8 cellular contexts compared by ENCODE assay signal in the genomic region with DNA sequence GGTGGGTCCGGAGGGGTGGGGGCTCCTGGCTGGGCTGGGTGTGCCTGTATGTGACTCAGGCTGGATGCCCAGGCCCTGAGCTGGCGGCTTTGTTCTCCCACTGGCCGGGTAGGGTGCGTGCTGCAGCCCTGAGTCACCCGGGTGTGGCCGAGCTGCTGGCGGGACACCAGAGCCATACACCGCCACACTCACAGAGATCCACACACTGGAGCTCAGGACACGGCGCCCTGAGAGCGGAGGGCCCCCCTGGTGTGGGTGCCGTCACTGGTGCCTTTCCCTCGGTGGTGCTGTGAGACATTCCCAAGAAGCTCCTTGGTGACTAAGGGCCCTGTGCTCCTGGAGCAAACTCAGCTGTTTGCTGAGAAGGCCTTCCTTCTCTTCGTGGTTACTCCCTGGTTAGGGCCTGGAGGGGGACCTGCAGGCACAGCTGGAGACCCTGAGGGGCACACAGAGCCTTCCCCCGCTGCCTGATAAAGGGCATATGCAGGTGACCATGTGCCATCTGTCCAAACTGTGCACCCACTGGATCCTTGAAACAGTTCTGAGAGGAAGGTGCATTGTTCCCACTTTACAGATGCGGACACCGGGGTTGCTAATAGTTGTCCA. TPM values are rescaled to one million over a fixed set of nuclear protein-coding genes. Genes with fewer than 3 reads are reported as not detected.
A peak's percentile ranks its signal among the peaks of the same experiment; 100 is the strongest.
DNase-seq lines count a peak whose midpoint lies in the region; ATAC-seq and TF ChIP-seq lines count a peak whose summit lies in the region.

No MANE protein-coding gene starts in this region.

- POLR2A ChIA-PET in RWPE1 (lab: Yijun Ruan, JAX; ENCODE audit: low non-redundant PET), result interaction anchor here (0.9 to 1.6 kb wide), 3 partner anchors 132 to 859 kb away, joined by 3 to 10 read pairs (median 5); partner anchors contain the start of genes EIF4B and KRT5

- TF ChIP-seq CTCF in RWPE1 (conservative IDR thresholded peaks at IDR 0.05; ENCODE audit: low read depth) (no peak), WERI-Rb-1 (IDR thresholded peaks at IDR 0.05; ENCODE audit: low read depth, low read length) (no peak)

- no peak overlapping the region for H3K27ac Mint-ChIP-seq in stimulated activated effector memory CD8-positive, alpha-beta T cell treated with anti-CD3 and anti-CD28 coated beads, Interleukin-12 subunit alpha, Interleukin-12 subunit beta, amount 100 ng/mL, for 72 hours

- H3K4me3 ChIP-seq in WERI-Rb-1 (ENCODE audit: low read depth, low read length), result no peak overlapping the region

- no peaks in the 10 kb centered on the region for H3K9me3 Mint-ChIP-seq in stimulated activated effector memory CD8-positive, alpha-beta T cell treated with anti-CD3 and anti-CD28 coated beads, Interleukin-12 subunit alpha, Interleukin-12 subunit beta, amount 100 ng/mL, for 72 hours

- H3K27ac ChIP-seq in RWPE1, result peak overlapping the region; percentile 100
- no peak overlapping the region for H3K27ac ChIP-seq in WERI-Rb-1

- H3K4me1 Mint-ChIP-seq in stimulated activated effector memory CD8-positive, alpha-beta T cell treated with anti-CD3 and anti-CD28 coated beads, Interleukin-12 subunit alpha, Interleukin-12 subunit beta, amount 100 ng/mL, for 72 hours, result peaks cover 11% of the 10 kb centered on the region

- H3K36me3 Mint-ChIP-seq in stimulated activated effector memory CD8-positive, alpha-beta T cell treated with anti-CD3 and anti-CD28 coated beads, Interleukin-12 subunit alpha, Interleukin-12 subunit beta, amount 100 ng/mL, for 72 hours, result no peaks in the 10 kb centered on the region

- no peaks in the 10 kb centered on the region for H3K36me3 ChIP-seq in WERI-Rb-1

- H3K27me3 ChIP-seq in WERI-Rb-1 (ENCODE audit: insufficient read depth, low read depth, severe bottlenecking), result no peaks in the 10 kb centered on the region

- no peak overlapping the region for H3K4me3 Mint-ChIP-seq in stimulated activated effector memory CD8-positive, alpha-beta T cell treated with anti-CD3 and anti-CD28 coated beads, Interleukin-12 subunit alpha, Interleukin-12 subunit beta, amount 100 ng/mL, for 72 hours

- ATAC-seq in GM21381 (IDR thresholded peaks at IDR 0.05; ENCODE audit: unreplicated experiment), result no peak
- no peak for ATAC-seq in stimulated activated effector memory CD8-positive, alpha-beta T cell treated with anti-CD3 and anti-CD28 coated beads, Interleukin-12 subunit alpha, Interleukin-12 subunit beta, amount 100 ng/mL, for 72 hours

- no peaks in the 10 kb centered on the region for H3K9me3 ChIP-seq in WERI-Rb-1 (ENCODE audit: severe bottlenecking)

- intact Hi-C loops in posterior vena cava (cut with DNase I), result no loop called here

- peak; percentile 99 for DNase-seq in Caki2 (ENCODE audit: low read depth)
- DNase-seq in RWPE1 (ENCODE audit: low spot score), result peak; percentile 93
- DNase-seq in fibroblast of peridontal ligament (ENCODE audit: extremely low read depth), result peak; percentile 96
- peak; percentile 98 for DNase-seq in posterior vena cava (ENCODE audit: low spot score)
- no peak for DNase-seq in WERI-Rb-1
- no peak for DNase-seq in NCI-H187 treated with DMSO at 0.1 percent for 48 hours (lab: John Stamatoyannopoulos, UW)
- no peak for DNase-seq in stimulated activated effector memory CD8-positive, alpha-beta T cell treated with anti-CD3 and anti-CD28 coated beads, Interleukin-12 subunit alpha, Interleukin-12 subunit beta, amount 100 ng/mL, for 72 hours (ENCODE audit: low spot score in 2 of 2)

- in situ Hi-C loops in Caki2 (cut with HindIII; ENCODE audit: low pct_unique_long_range_greater_than_20kb, low sequenced_read_pairs), result no loop called here

- CTCF ChIA-PET in RWPE1 (lab: Yijun Ruan, JAX), result interaction anchor here (0.6 to 2.6 kb wide), 7 partner anchors 26 to 737 kb away, joined by 3 to 11 read pairs (median 4); no protein-coding TSS in a partner anchor

RNA-seq across cellular contexts. Expression of gene KRT80, which starts 44.3 kb away (rescaled TPM):
- total RNA-seq in Caki2 (2014; rRNA removed; shearing (Covaris generic); ENCODE audit: low replicate concordance), result 31.6 and 33.0 TPM in 2 replicates
- under 1 TPM; 0.19 to 0.48 TPM for total RNA-seq in posterior vena cava

Comparison
In these comparisons a context has a peak if more than half of its experiments do, and no peak if none do; other contexts are left out.
1. DNase-seq: peak in Caki2 (single experiment), RWPE1 (single experiment), fibroblast of peridontal ligament (single experiment) and posterior vena cava (single experiment); none in WERI-Rb-1 (single experiment), NCI-H187 treated with DMSO at 0.1 percent for 48 hours (single experiment) and stimulated activated effector memory CD8-positive, alpha-beta T cell treated with anti-CD3 and anti-CD28 coated beads, Interleukin-12 subunit alpha, Interleukin-12 subunit beta, amount 100 ng/mL, for 72 hours (0 of 2).
2. RNA of gene KRT80, which starts 44.3 kb away (total RNA-seq): 31.6 to 33.0 TPM in Caki2; 0.19 to 0.48 TPM in posterior vena cava; every median in the first group is over 10 times any median in the second.